ENCODE assay signal across 1 cellular context in genomic region chr1:36702963-36703362, GRCh38.
TF ChIP-seq lines count a peak whose summit lies in the region.

No MANE protein-coding gene starts in this region.

TF ChIP-seq in H1, 55 proteins besides CTCF, POLR2A, EP300 and RAD21 (continued from another document):
- no peak for TF ChIP-seq RXRA (IDR thresholded peaks at IDR 0.05; ENCODE audit: insufficient read depth, low read depth, low read length)
- no peak for TF ChIP-seq POLR2AphosphoS5 (IDR thresholded peaks at IDR 0.05; ENCODE audit: low read depth, low read length)
- no peak for TF ChIP-seq EGR1 (IDR thresholded peaks at IDR 0.05; ENCODE audit: borderline replicate concordance, low read depth, low read length)
- TF ChIP-seq SP1 (IDR thresholded peaks at IDR 0.05; ENCODE audit: low read depth, low read length): no peak
